ENCODE assay signal across 1 cellular context in the genomic region with DNA sequence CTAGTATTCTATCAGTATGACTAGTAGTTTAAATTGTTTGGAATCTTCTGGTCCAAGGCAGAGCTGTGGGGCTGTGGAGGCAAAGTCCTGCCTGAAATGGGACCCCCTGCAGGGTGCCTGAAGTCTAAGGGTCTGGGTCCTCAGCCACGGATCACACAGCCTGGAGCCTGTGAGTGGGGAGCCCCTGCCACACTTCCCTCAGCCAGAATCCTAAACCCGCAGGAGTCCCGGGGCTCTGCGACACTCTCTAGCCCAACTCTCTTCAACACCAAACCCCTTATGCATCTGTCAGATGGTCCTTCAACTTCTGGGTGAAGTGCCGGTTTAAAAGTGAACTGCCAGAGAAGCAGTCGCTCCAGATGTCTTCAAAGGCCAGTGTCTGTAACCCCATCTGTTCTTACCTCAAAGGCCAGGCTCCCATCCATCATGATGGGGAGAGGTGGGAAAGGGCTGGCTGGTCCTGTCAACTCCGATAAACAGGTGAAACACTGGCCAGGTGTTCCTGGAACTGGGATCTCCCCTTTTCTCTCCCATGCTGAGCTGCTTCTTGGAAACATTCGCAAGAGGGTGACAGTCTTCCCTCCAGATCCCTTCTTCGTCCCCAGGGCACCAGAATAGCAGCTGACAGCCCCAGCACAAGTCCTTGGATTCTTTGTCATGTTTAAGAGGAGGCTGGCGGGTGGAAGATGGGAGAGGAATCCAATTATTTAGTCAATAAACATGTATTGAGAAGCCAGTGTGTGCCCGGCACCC.
TF ChIP-seq lines count a peak whose summit lies in the region.

No MANE protein-coding gene starts in this region.

TF ChIP-seq in SK-N-SH, 30 proteins besides CTCF, POLR2A, EP300 and RAD21 (continued from another document):
- TF ChIP-seq SMC3 (IDR thresholded peaks at IDR 0.05; ENCODE audit: low read depth, low read length) (no peak), MXI1 (IDR thresholded peaks at IDR 0.05; ENCODE audit: low read depth, low read length) (no peak), CHD2 (IDR thresholded peaks at IDR 0.05; ENCODE audit: low read length, partially characterized antibody) (no peak), TCF12 (IDR thresholded peaks at IDR 0.05) (no peak), TEAD4 (IDR thresholded peaks at IDR 0.05; ENCODE audit: borderline replicate concordance, insufficient read depth) (no peak), SIN3A (IDR thresholded peaks at IDR 0.05; ENCODE audit: borderline replicate concordance, low read depth, low read length) (no peak), NRF1 (IDR thresholded peaks at IDR 0.05; ENCODE audit: low read depth, low read length) (no peak), JUND (IDR thresholded peaks at IDR 0.05) (no peak), RFX5 (IDR thresholded peaks at IDR 0.05; ENCODE audit: low read length) (no peak)
- TF ChIP-seq, protein P1, sequence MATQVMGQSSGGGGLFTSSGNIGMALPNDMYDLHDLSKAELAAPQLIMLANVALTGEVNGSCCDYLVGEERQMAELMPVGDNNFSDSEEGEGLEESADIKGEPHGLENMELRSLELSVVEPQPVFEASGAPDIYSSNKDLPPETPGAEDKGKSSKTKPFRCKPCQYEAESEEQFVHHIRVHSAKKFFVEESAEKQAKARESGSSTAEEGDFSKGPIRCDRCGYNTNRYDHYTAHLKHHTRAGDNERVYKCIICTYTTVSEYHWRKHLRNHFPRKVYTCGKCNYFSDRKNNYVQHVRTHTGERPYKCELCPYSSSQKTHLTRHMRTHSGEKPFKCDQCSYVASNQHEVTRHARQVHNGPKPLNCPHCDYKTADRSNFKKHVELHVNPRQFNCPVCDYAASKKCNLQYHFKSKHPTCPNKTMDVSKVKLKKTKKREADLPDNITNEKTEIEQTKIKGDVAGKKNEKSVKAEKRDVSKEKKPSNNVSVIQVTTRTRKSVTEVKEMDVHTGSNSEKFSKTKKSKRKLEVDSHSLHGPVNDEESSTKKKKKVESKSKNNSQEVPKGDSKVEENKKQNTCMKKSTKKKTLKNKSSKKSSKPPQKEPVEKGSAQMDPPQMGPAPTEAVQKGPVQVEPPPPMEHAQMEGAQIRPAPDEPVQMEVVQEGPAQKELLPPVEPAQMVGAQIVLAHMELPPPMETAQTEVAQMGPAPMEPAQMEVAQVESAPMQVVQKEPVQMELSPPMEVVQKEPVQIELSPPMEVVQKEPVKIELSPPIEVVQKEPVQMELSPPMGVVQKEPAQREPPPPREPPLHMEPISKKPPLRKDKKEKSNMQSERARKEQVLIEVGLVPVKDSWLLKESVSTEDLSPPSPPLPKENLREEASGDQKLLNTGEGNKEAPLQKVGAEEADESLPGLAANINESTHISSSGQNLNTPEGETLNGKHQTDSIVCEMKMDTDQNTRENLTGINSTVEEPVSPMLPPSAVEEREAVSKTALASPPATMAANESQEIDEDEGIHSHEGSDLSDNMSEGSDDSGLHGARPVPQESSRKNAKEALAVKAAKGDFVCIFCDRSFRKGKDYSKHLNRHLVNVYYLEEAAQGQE (IDR thresholded peaks at IDR 0.05; ENCODE audit: low read depth, low read length) = no peak
- TF ChIP-seq, protein P2, sequence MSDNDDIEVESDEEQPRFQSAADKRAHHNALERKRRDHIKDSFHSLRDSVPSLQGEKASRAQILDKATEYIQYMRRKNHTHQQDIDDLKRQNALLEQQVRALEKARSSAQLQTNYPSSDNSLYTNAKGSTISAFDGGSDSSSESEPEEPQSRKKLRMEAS (IDR thresholded peaks at IDR 0.05; ENCODE audit: low read depth) = no peak
- TF ChIP-seq, protein P3, sequence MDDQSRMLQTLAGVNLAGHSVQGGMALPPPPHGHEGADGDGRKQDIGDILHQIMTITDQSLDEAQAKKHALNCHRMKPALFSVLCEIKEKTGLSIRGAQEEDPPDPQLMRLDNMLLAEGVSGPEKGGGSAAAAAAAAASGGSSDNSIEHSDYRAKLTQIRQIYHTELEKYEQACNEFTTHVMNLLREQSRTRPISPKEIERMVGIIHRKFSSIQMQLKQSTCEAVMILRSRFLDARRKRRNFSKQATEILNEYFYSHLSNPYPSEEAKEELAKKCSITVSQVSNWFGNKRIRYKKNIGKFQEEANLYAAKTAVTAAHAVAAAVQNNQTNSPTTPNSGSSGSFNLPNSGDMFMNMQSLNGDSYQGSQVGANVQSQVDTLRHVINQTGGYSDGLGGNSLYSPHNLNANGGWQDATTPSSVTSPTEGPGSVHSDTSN (IDR thresholded peaks at IDR 0.05) = no peak
